Comparison of ENCODE assay signal across 1 cellular context in the genomic region with DNA sequence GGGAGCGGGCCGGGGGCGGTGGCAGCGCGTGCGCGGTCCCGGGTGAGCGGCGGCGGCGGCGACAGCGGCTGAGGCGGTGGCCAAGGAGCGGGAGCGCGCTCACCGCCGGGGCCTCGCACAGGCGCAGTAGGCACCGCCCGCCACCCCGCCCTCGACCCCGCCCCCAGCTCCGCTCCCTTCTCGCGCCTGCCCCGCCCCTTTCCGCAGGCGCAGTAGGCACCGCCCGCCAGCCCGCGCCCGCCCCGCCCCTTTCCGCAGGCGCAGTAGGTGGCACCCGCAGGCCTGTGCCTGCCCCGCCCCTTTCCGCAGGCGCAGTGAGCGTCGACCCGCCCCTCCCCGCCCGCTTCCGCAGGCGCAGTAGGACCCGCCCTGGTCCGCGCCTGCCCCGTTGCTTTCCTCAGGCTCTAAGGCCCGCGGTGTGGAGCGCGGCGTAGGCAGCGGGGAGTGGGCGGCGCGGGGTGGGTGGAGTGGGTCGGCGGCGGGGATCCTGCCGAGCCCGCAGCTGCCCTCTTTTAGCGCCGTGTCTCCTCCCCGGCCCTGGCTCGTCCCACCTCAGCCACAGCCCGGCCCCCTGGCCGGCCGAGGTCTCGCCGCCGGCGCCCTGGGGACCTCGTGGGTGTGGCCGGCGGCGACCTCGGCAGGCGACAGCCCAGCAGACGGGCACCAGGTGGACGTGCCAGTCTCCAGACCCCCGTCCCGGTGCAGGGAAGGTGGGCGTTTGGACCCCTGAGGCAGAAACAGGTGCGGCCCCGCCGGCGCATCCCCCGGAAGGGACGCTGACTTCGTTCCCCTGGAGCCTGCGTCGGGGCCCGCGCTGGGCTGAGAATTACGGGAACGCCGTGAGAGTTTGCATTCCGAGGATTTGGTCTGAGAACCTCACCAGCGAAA.
TF ChIP-seq lines count a peak whose summit lies in the region.

A gene with protein sequence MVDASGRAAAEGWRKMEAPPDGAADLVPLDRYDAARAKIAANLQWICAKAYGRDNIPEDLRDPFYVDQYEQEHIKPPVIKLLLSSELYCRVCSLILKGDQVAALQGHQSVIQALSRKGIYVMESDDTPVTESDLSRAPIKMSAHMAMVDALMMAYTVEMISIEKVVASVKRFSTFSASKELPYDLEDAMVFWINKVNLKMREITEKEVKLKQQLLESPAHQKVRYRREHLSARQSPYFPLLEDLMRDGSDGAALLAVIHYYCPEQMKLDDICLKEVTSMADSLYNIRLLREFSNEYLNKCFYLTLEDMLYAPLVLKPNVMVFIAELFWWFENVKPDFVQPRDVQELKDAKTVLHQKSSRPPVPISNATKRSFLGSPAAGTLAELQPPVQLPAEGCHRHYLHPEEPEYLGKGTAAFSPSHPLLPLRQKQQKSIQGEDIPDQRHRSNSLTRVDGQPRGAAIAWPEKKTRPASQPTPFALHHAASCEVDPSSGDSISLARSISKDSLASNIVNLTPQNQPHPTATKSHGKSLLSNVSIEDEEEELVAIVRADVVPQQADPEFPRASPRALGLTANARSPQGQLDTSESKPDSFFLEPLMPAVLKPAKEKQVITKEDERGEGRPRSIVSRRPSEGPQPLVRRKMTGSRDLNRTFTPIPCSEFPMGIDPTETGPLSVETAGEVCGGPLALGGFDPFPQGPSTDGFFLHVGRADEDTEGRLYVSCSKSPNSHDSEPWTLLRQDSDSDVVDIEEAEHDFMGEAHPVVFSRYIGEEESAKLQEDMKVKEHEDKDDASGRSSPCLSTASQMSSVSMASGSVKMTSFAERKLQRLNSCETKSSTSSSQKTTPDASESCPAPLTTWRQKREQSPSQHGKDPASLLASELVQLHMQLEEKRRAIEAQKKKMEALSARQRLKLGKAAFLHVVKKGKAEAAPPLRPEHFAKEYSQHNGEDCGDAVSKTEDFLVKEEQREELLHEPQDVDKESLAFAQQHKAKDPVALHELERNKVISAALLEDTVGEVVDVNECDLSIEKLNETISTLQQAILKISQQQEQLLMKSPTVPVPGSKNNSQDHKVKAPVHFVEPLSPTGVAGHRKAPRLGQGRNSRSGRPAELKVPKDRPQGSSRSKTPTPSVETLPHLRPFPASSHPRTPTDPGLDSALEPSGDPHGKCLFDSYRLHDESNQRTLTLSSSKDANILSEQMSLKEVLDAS (N-terminal part only) (minus strand): TSS at position 101 of the 888 bp plus-strand sequence. CDS start 387 bp downstream, outside the sequence.

TF ChIP-seq in K562, 482 proteins besides CTCF, POLR2A, EP300 and RAD21 (continued from another document and continues in another):
- TF ChIP-seq MYBL2 (IDR thresholded peaks at IDR 0.05; ENCODE audit: low read depth) (no peak), MYBL2 (CRISPR knock-in tag; IDR thresholded peaks at IDR 0.05; ENCODE audit: borderline replicate concordance) (no peak), FOXA3 (CRISPR knock-in tag; conservative IDR thresholded peaks at IDR 0.05 in 1 of 2, IDR thresholded peaks at IDR 0.05 in 1 of 2) (no peak), ETV6 (IDR thresholded peaks at IDR 0.05; ENCODE audit: borderline replicate concordance in 1 of 2, low read depth in 2 of 2, low read length in 1 of 2) (no peak), ETV6 (CRISPR knock-in tag; IDR thresholded peaks at IDR 0.05; ENCODE audit: borderline replicate concordance) (no peak), ZNF76 (CRISPR knock-in tag; IDR thresholded peaks at IDR 0.05; ENCODE audit: borderline replicate concordance) (no peak; the same call in 1 of the 2 replicates), DACH1 (IDR thresholded peaks at IDR 0.05; ENCODE audit: partially characterized antibody) (no peak), ZNF79 (CRISPR knock-in tag; IDR thresholded peaks at IDR 0.05; ENCODE audit: low read depth) (no peak), PCBP2 (IDR thresholded peaks at IDR 0.05; ENCODE audit: low read depth, low read length, poor library complexity, severe bottlenecking) (no peak), TAF1 (IDR thresholded peaks at IDR 0.05; ENCODE audit: control insufficient read depth, extremely low read depth, insufficient read depth, low read length, severe bottlenecking) (peak; percentile 56), SRSF7 (optimal IDR thresholded peaks at IDR 0.05; ENCODE audit: low read depth, low read length) (no peak), KDM1A (IDR thresholded peaks at IDR 0.05) (no peak), POU5F1 (IDR thresholded peaks at IDR 0.05; ENCODE audit: borderline replicate concordance, low read depth, low read length, partially characterized antibody) (no peak), MBD2 (IDR thresholded peaks at IDR 0.05; ENCODE audit: borderline replicate concordance, low read depth) (peak; percentile 26; the same call in 1 of the 2 replicates), PHTF2 (CRISPR knock-in tag; IDR thresholded peaks at IDR 0.05) (no peak), GABPB1 (CRISPR knock-in tag; IDR thresholded peaks at IDR 0.05) (peak; percentile 35), ZNF3 (CRISPR knock-in tag; IDR thresholded peaks at IDR 0.05) (no peak), CREB1 (IDR thresholded peaks at IDR 0.05) (peak; percentile 22; the same call in 1 of the 2 replicates), CREB1 (CRISPR knock-in tag; IDR thresholded peaks at IDR 0.05) (no peak; the same call in 1 of the 2 replicates)
- TF ChIP-seq, protein P1, sequence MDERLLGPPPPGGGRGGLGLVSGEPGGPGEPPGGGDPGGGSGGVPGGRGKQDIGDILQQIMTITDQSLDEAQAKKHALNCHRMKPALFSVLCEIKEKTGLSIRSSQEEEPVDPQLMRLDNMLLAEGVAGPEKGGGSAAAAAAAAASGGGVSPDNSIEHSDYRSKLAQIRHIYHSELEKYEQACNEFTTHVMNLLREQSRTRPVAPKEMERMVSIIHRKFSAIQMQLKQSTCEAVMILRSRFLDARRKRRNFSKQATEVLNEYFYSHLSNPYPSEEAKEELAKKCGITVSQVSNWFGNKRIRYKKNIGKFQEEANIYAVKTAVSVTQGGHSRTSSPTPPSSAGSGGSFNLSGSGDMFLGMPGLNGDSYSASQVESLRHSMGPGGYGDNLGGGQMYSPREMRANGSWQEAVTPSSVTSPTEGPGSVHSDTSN (CRISPR knock-in tag; IDR thresholded peaks at IDR 0.05; ENCODE audit: low read depth): no peak
- TF ChIP-seq, protein P1 (tag; conservative IDR thresholded peaks at IDR 0.05; ENCODE audit: low read depth): no peak
- TF ChIP-seq, protein P2, sequence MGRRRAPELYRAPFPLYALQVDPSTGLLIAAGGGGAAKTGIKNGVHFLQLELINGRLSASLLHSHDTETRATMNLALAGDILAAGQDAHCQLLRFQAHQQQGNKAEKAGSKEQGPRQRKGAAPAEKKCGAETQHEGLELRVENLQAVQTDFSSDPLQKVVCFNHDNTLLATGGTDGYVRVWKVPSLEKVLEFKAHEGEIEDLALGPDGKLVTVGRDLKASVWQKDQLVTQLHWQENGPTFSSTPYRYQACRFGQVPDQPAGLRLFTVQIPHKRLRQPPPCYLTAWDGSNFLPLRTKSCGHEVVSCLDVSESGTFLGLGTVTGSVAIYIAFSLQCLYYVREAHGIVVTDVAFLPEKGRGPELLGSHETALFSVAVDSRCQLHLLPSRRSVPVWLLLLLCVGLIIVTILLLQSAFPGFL (CRISPR knock-in tag; IDR thresholded peaks at IDR 0.05): 0 out of 2 replicates have a peak, but pooled peaks have one; percentile 59
- TF ChIP-seq, protein P3, sequence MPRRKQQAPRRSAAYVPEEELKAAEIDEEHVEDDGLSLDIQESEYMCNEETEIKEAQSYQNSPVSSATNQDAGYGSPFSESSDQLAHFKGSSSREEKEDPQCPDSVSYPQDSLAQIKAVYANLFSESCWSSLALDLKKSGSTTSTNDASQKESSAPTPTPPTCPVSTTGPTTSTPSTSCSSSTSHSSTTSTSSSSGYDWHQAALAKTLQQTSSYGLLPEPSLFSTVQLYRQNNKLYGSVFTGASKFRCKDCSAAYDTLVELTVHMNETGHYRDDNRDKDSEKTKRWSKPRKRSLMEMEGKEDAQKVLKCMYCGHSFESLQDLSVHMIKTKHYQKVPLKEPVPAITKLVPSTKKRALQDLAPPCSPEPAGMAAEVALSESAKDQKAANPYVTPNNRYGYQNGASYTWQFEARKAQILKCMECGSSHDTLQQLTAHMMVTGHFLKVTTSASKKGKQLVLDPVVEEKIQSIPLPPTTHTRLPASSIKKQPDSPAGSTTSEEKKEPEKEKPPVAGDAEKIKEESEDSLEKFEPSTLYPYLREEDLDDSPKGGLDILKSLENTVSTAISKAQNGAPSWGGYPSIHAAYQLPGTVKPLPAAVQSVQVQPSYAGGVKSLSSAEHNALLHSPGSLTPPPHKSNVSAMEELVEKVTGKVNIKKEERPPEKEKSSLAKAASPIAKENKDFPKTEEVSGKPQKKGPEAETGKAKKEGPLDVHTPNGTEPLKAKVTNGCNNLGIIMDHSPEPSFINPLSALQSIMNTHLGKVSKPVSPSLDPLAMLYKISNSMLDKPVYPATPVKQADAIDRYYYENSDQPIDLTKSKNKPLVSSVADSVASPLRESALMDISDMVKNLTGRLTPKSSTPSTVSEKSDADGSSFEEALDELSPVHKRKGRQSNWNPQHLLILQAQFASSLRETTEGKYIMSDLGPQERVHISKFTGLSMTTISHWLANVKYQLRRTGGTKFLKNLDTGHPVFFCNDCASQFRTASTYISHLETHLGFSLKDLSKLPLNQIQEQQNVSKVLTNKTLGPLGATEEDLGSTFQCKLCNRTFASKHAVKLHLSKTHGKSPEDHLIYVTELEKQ (CRISPR knock-in tag; IDR thresholded peaks at IDR 0.05): no peak
- TF ChIP-seq, protein P4, sequence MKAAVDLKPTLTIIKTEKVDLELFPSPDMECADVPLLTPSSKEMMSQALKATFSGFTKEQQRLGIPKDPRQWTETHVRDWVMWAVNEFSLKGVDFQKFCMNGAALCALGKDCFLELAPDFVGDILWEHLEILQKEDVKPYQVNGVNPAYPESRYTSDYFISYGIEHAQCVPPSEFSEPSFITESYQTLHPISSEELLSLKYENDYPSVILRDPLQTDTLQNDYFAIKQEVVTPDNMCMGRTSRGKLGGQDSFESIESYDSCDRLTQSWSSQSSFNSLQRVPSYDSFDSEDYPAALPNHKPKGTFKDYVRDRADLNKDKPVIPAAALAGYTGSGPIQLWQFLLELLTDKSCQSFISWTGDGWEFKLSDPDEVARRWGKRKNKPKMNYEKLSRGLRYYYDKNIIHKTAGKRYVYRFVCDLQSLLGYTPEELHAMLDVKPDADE (conservative IDR thresholded peaks at IDR 0.05; ENCODE audit: control insufficient read depth, low read depth, low read length): 0 out of 2 replicates have a peak, but pooled peaks have one; percentile 31
- TF ChIP-seq, protein P5, sequence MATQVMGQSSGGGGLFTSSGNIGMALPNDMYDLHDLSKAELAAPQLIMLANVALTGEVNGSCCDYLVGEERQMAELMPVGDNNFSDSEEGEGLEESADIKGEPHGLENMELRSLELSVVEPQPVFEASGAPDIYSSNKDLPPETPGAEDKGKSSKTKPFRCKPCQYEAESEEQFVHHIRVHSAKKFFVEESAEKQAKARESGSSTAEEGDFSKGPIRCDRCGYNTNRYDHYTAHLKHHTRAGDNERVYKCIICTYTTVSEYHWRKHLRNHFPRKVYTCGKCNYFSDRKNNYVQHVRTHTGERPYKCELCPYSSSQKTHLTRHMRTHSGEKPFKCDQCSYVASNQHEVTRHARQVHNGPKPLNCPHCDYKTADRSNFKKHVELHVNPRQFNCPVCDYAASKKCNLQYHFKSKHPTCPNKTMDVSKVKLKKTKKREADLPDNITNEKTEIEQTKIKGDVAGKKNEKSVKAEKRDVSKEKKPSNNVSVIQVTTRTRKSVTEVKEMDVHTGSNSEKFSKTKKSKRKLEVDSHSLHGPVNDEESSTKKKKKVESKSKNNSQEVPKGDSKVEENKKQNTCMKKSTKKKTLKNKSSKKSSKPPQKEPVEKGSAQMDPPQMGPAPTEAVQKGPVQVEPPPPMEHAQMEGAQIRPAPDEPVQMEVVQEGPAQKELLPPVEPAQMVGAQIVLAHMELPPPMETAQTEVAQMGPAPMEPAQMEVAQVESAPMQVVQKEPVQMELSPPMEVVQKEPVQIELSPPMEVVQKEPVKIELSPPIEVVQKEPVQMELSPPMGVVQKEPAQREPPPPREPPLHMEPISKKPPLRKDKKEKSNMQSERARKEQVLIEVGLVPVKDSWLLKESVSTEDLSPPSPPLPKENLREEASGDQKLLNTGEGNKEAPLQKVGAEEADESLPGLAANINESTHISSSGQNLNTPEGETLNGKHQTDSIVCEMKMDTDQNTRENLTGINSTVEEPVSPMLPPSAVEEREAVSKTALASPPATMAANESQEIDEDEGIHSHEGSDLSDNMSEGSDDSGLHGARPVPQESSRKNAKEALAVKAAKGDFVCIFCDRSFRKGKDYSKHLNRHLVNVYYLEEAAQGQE (CRISPR knock-in tag; IDR thresholded peaks at IDR 0.05; ENCODE audit: low read depth): peak; percentile 54
- TF ChIP-seq, protein P6, sequence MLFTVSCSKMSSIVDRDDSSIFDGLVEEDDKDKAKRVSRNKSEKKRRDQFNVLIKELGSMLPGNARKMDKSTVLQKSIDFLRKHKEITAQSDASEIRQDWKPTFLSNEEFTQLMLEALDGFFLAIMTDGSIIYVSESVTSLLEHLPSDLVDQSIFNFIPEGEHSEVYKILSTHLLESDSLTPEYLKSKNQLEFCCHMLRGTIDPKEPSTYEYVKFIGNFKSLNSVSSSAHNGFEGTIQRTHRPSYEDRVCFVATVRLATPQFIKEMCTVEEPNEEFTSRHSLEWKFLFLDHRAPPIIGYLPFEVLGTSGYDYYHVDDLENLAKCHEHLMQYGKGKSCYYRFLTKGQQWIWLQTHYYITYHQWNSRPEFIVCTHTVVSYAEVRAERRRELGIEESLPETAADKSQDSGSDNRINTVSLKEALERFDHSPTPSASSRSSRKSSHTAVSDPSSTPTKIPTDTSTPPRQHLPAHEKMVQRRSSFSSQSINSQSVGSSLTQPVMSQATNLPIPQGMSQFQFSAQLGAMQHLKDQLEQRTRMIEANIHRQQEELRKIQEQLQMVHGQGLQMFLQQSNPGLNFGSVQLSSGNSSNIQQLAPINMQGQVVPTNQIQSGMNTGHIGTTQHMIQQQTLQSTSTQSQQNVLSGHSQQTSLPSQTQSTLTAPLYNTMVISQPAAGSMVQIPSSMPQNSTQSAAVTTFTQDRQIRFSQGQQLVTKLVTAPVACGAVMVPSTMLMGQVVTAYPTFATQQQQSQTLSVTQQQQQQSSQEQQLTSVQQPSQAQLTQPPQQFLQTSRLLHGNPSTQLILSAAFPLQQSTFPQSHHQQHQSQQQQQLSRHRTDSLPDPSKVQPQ (CRISPR knock-in tag; IDR thresholded peaks at IDR 0.05; ENCODE audit: borderline replicate concordance): no peak
- TF ChIP-seq, protein P7, sequence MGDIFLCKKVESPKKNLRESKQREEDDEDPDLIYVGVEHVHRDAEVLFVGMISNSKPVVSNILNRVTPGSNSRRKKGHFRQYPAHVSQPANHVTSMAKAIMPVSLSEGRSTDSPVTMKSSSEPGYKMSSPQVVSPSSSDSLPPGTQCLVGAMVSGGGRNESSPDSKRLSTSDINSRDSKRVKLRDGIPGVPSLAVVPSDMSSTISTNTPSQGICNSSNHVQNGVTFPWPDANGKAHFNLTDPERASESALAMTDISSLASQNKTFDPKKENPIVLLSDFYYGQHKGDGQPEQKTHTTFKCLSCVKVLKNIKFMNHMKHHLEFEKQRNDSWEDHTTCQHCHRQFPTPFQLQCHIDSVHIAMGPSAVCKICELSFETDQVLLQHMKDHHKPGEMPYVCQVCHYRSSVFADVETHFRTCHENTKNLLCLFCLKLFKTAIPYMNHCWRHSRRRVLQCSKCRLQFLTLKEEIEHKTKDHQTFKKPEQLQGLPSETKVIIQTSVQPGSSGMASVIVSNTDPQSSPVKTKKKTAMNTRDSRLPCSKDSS (IDR thresholded peaks at IDR 0.05; ENCODE audit: low read depth, partially characterized antibody): no peak
